Comparison of ENCODE assay signal across 8 cellular contexts in genomic region chr3:49939858-49940666, GRCh38. TPM values are rescaled to one million over a fixed set of nuclear protein-coding genes. Genes with fewer than 3 reads are reported as not detected.
A peak's percentile ranks its signal among the peaks of the same experiment; 100 is the strongest.
DNase-seq lines count a peak whose midpoint lies in the region; ATAC-seq and TF ChIP-seq lines count a peak whose summit lies in the region.

RBM6 (plus strand) TSS chr3:49940150; CDS start chr3:49962642, 22,492 bp downstream.

- peak; percentile 62 for TF ChIP-seq POLR2A in prostate gland (IDR thresholded peaks at IDR 0.05)

- no peaks in the 10 kb centered on the region for H3K27me3 ChIP-seq in prostate gland (replicated peaks; ENCODE audit: insufficient read depth)

- TF ChIP-seq CTCF in prostate gland (IDR thresholded peaks at IDR 0.05) = no peak

- intact Hi-C loops in left ventricle myocardium superior (cut with micrococcal nuclease) = no loop called here
- intact Hi-C loops in prostate gland (cut with DNase I) = no loop called here

- under 1% methylated on average over 65 of the region's 74 CpGs for WGBS in prostate gland
- under 1% methylated on average over 74 of the region's 74 CpGs for WGBS in urinary bladder

- DNase-seq in NCI-H187 (lab: John Stamatoyannopoulos, UW) = peak; percentile 39 to 88
- peak; percentile 86 to 100 (median 91) for DNase-seq in T-helper 2 cell
- DNase-seq in left ventricle myocardium superior = peak; percentile 99
- DNase-seq in prostate gland (ENCODE audit: low spot score) = peak; percentile 98

- H3K4me3 ChIP-seq in prostate gland (peak within 1 kb of the TSS; percentile 78 to 79), urinary bladder (ENCODE audit: low read depth, low read length) (peak within 1 kb of the TSS; percentile 73)

- H3K27ac ChIP-seq in angular gyrus (ENCODE audit: low read depth, low read length) = peak within 1 kb of the TSS; percentile 91
- H3K27ac ChIP-seq in prostate gland = peak within 1 kb of the TSS; percentile 94 to 96
- peak within 1 kb of the TSS; percentile 95 for H3K27ac ChIP-seq in urinary bladder (ENCODE audit: low read depth)

- no peaks in the 10 kb centered on the region for H3K9me3 ChIP-seq in prostate gland

- ATAC-seq in GM18498 (IDR thresholded peaks at IDR 0.05; ENCODE audit: unreplicated experiment) (peak; percentile 93), HG02938 (IDR thresholded peaks at IDR 0.05; ENCODE audit: unreplicated experiment) (peak; percentile 88), left ventricle myocardium superior (peak; percentile 99)

- no peaks in the 10 kb centered on the region for H3K36me3 ChIP-seq in prostate gland
- no peaks in the 10 kb centered on the region for H3K36me3 ChIP-seq in urinary bladder (ENCODE audit: insufficient read depth)

- H3K4me1 ChIP-seq in prostate gland (replicated peaks) (peaks cover 5% of the 10 kb centered on the region), urinary bladder (ENCODE audit: insufficient read depth) (peaks cover 2% of the 10 kb centered on the region)

RNA-seq across cellular contexts. Expression of gene RBM6, which starts in this region (rescaled TPM):
- total RNA-seq in left ventricle myocardium superior (48.4 TPM), prostate gland (100 to 1,000 TPM in 1 of 2 donors, 10 to 100 TPM in 1; 53.1 to 176 TPM), urinary bladder (117 TPM)
- polyA plus RNA-seq in urinary bladder = 66.0 TPM

Comparison
In these comparisons a context has a peak if more than half of its experiments do, and no peak if none do; other contexts are left out.
1. Peak in every context shown above with its lines: DNase-seq, ATAC-seq, H3K4me3 ChIP-seq and H3K27ac ChIP-seq.